In genomic region chr3:156976933-156977332, GRCh38 we compare ENCODE assay signal across 25 cellular contexts.
"Had no signal": no experiment of that assay in that cellular context is flagged by ENCODE, and none has a peak within 500 bp of the region (broad histone marks: within the 10 kb centered on the region; RNA-seq: fewer than 3 reads in every experiment).

No MANE protein-coding gene starts in this region.

- H3K36me3 Mint-ChIP-seq: activated naive CD4-positive, alpha-beta T cell treated with anti-CD3 and anti-CD28 coated beads, Interleukin-2, amount 10 ng/mL, durations not matched to agents 7 days and 5 days; activated naive CD8-positive, alpha-beta T cell treated with anti-CD3 and anti-CD28 coated beads for 36 hours; T-cell had no signal

- H3K4me3 ChIP-seq: cardiac muscle cell, SK-N-MC had no signal

- H3K27me3 Mint-ChIP-seq: activated naive CD8-positive, alpha-beta T cell treated with anti-CD3 and anti-CD28 coated beads for 36 hours; IgD-negative memory B cell had no signal

- ATAC-seq: activated T-cell treated with anti-CD3 and anti-CD28 coated beads, Interleukin-2, amount 50 U/mL, for 72 hours; Panc1; Right ventricle myocardium inferior; T-cell had no signal

- DNase-seq: activated CD4-positive, alpha-beta memory T cell treated with anti-CD3 and anti-CD28 coated beads, Interleukin-2, amount 10 ng/mL, durations not matched to agents 7 days and 5 days; activated CD4-positive, alpha-beta T cell treated with anti-CD3 and anti-CD28 coated beads, Interleukin-2, amount 10 ng/mL, durations not matched to agents 7 days and 5 days; activated CD4-positive, CD25-positive, alpha-beta regulatory T cell; activated gamma-delta T cell treated with Interleukin-2 at 50 U/mL for 16 hours; activated naive CD4-positive, alpha-beta T cell treated with anti-CD3 and anti-CD28 coated beads, Interleukin-2, amount 10 ng/mL, durations not matched to agents 7 days and 5 days; activated naive CD8-positive, alpha-beta T cell treated with anti-CD3 and anti-CD28 coated beads for 36 hours; activated T-cell treated with anti-CD3 and anti-CD28 coated beads for 4 hours; activated T-cell treated with anti-CD3 and anti-CD28 coated beads, Interleukin-2, amount 50 U/mL, for 72 hours; brain microvascular endothelial cell; KG1; NCI-H1092; NCI-H2081; NCI-H510A treated with DMSO at 0.1 percent for 48 hours; NCI-H69; OCI-M1; RPMI8226; T-cell; T-helper 2 cell; T1000 had no signal

- H3K27ac Mint-ChIP-seq: activated CD4-positive, alpha-beta memory T cell treated with anti-CD3 and anti-CD28 coated beads, Interleukin-2, amount 10 ng/mL, durations not matched to agents 7 days and 5 days; activated CD4-positive, alpha-beta T cell treated with anti-CD3 and anti-CD28 coated beads, Interleukin-2, amount 10 ng/mL, durations not matched to agents 7 days and 5 days; activated naive CD4-positive, alpha-beta T cell treated with anti-CD3 and anti-CD28 coated beads, Interleukin-2, amount 10 ng/mL, durations not matched to agents 7 days and 5 days; activated naive CD8-positive, alpha-beta T cell treated with anti-CD3 and anti-CD28 coated beads for 36 hours; activated T-cell treated with anti-CD3 and anti-CD28 coated beads, Interleukin-2, amount 50 U/mL, for 72 hours; activated T-helper 2 cell treated with anti-CD3 and anti-CD28 coated beads, Interferon-gamma antibody, Interleukin-2, Interleukin-4, amounts not matched to agents 10 μg/mL and 5 μg/mL and 100 μg/mL, durations not matched to agents 14 hours and 24 hours and 36 hours; T-cell had no signal

- H3K36me3 ChIP-seq: brain microvascular endothelial cell, cardiac muscle cell had no signal

- H3K27ac ChIP-seq: brain microvascular endothelial cell, cardiac muscle cell, SK-N-MC had no signal

- H3K9me3 Mint-ChIP-seq: activated CD4-positive, alpha-beta memory T cell treated with anti-CD3 and anti-CD28 coated beads, Interleukin-2, amount 10 ng/mL, durations not matched to agents 7 days and 5 days; activated CD4-positive, alpha-beta T cell treated with anti-CD3 and anti-CD28 coated beads, Interleukin-2, amount 10 ng/mL, durations not matched to agents 7 days and 5 days; activated naive CD4-positive, alpha-beta T cell treated with anti-CD3 and anti-CD28 coated beads, Interleukin-2, amount 10 ng/mL, durations not matched to agents 7 days and 5 days; activated naive CD8-positive, alpha-beta T cell treated with anti-CD3 and anti-CD28 coated beads for 36 hours; activated T-cell treated with anti-CD3 and anti-CD28 coated beads, Interleukin-2, amount 50 U/mL, for 72 hours; activated T-helper 2 cell treated with anti-CD3 and anti-CD28 coated beads, Interferon-gamma antibody, Interleukin-2, Interleukin-4, amounts not matched to agents 10 μg/mL and 5 μg/mL and 100 μg/mL, durations not matched to agents 14 hours and 24 hours and 36 hours; T-cell had no signal

- H3K27me3 ChIP-seq: brain microvascular endothelial cell, cardiac muscle cell had no signal

- H3K4me3 Mint-ChIP-seq: activated CD4-positive, alpha-beta memory T cell treated with anti-CD3 and anti-CD28 coated beads, Interleukin-2, amount 10 ng/mL, durations not matched to agents 7 days and 5 days; activated CD4-positive, alpha-beta T cell treated with anti-CD3 and anti-CD28 coated beads, Interleukin-2, amount 10 ng/mL, durations not matched to agents 7 days and 5 days; activated naive CD4-positive, alpha-beta T cell treated with anti-CD3 and anti-CD28 coated beads, Interleukin-2, amount 10 ng/mL, durations not matched to agents 7 days and 5 days; activated naive CD8-positive, alpha-beta T cell treated with anti-CD3 and anti-CD28 coated beads for 36 hours; activated T-cell treated with anti-CD3 and anti-CD28 coated beads, Interleukin-2, amount 50 U/mL, for 72 hours; T-cell had no signal
